In the genomic region with DNA sequence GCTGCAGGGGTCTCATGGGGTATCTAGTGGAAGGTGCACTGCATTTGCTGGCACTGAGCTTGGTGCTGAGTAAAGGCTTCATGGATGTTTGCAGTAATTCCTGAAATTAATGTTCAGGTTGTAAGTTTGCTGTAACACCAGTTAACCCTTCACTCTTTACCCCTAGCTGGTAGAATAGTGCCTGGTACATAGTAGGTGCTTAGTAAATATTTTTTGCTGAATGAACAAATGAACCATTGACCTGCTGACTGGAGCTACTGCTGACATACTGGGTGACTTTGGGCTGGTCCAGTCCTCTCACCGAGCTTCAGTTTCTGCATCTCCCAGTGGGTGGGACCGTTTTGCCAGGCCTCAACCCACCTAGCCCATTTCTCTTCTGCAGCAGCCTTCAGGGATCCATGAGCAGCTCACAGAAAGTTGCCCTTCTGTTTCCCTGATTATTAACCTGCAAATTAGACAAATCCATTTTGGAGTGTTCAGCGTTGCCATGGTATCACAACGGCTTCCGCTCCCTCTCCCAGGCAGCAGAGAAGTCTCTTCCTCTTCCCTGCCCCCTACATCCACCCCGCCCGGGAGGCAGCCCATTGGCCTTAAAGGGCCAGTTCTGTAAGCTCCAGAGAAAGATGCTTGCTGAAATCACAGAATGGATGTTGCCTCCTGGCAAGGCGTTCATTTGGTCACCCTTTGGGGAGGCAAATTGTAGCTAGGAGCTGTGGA, we compare ENCODE assay signal across 1 cellular context.
TF ChIP-seq lines count a peak whose summit lies in the region.

No MANE protein-coding gene starts in this region.

TF ChIP-seq in GM23338, 12 proteins besides CTCF, POLR2A, EP300 and RAD21 (continued from another document):
- TF ChIP-seq, protein P1, sequence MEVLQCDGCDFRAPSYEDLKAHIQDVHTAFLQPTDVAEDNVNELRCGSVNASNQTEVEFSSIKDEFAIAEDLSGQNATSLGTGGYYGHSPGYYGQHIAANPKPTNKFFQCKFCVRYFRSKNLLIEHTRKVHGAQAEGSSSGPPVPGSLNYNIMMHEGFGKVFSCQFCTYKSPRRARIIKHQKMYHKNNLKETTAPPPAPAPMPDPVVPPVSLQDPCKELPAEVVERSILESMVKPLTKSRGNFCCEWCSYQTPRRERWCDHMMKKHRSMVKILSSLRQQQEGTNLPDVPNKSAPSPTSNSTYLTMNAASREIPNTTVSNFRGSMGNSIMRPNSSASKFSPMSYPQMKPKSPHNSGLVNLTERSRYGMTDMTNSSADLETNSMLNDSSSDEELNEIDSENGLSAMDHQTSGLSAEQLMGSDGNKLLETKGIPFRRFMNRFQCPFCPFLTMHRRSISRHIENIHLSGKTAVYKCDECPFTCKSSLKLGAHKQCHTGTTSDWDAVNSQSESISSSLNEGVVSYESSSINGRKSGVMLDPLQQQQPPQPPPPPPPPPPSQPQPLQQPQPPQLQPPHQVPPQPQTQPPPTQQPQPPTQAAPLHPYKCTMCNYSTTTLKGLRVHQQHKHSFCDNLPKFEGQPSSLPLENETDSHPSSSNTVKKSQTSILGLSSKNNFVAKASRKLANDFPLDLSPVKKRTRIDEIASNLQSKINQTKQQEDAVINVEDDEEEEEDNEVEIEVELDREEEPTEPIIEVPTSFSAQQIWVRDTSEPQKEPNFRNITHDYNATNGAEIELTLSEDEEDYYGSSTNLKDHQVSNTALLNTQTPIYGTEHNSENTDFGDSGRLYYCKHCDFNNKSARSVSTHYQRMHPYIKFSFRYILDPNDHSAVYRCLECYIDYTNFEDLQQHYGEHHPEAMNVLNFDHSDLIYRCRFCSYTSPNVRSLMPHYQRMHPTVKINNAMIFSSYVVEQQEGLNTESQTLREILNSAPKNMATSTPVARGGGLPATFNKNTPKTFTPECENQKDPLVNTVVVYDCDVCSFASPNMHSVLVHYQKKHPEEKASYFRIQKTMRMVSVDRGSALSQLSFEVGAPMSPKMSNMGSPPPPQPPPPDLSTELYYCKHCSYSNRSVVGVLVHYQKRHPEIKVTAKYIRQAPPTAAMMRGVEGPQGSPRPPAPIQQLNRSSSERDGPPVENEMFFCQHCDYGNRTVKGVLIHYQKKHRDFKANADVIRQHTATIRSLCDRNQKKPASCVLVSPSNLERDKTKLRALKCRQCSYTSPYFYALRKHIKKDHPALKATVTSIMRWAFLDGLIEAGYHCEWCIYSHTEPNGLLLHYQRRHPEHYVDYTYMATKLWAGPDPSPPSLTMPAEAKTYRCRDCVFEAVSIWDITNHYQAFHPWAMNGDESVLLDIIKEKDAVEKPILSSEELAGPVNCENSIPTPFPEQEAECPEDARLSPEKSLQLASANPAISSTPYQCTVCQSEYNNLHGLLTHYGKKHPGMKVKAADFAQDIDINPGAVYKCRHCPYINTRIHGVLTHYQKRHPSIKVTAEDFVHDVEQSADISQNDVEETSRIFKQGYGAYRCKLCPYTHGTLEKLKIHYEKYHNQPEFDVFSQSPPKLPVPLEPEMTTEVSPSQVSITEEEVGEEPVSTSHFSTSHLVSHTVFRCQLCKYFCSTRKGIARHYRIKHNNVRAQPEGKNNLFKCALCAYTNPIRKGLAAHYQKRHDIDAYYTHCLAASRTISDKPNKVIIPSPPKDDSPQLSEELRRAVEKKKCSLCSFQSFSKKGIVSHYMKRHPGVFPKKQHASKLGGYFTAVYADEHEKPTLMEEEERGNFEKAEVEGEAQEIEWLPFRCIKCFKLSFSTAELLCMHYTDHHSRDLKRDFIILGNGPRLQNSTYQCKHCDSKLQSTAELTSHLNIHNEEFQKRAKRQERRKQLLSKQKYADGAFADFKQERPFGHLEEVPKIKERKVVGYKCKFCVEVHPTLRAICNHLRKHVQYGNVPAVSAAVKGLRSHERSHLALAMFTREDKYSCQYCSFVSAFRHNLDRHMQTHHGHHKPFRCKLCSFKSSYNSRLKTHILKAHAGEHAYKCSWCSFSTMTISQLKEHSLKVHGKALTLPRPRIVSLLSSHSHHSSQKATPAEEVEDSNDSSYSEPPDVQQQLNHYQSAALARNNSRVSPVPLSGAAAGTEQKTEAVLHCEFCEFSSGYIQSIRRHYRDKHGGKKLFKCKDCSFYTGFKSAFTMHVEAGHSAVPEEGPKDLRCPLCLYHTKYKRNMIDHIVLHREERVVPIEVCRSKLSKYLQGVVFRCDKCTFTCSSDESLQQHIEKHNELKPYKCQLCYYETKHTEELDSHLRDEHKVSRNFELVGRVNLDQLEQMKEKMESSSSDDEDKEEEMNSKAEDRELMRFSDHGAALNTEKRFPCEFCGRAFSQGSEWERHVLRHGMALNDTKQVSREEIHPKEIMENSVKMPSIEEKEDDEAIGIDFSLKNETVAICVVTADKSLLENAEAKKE (CRISPR knock-in tag; IDR thresholded peaks at IDR 0.05), result no peak
- TF ChIP-seq JUNB (IDR thresholded peaks at IDR 0.05; ENCODE audit: unreplicated experiment), result no peak
- no peak for TF ChIP-seq EZH2phosphoT487 (IDR thresholded peaks at IDR 0.05; ENCODE audit: unreplicated experiment)
- TF ChIP-seq ZNF114 (CRISPR knock-in tag; IDR thresholded peaks at IDR 0.05), result no peak
- no peak for TF ChIP-seq NANOG (IDR thresholded peaks at IDR 0.05; ENCODE audit: borderline replicate concordance)
